In the genomic region with DNA sequence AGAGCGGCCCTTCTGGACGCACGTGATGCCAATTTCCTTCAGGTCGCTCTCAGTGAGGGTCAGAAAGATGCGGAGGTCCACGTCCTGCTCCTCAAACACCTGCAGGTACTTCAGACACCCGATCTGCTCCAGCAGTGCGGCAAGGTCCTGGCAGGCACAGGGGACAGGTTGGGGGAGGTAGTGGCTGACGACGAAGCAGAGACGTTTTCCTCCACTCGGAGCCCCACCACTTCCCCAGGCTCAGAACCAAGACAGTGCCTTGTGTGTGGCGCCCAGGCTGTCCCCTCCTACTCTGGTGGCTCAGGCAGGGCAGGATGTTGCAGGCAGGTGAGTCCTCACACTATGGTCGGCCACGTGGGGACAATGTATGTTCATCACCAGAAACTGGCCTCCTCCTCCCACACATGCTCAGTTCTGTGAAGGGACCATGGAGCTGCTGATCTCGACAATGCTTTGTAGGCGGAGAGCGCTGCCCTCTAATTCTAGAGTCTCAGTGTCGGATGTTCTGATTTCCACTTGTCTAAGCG, we compare ENCODE assay signal across 1 cellular context.
TF ChIP-seq lines count a peak whose summit lies in the region.

No MANE protein-coding gene starts in this region.

TF ChIP-seq in GM12878, 131 proteins besides CTCF, POLR2A, EP300 and RAD21:
- no peak for TF ChIP-seq STAT1 (conservative IDR thresholded peaks at IDR 0.05)
- no peak for TF ChIP-seq SUZ12 (IDR thresholded peaks at IDR 0.05; ENCODE audit: unreplicated experiment)
- TF ChIP-seq FOXK2 (IDR thresholded peaks at IDR 0.05): no peak
- TF ChIP-seq GATAD2B (conservative IDR thresholded peaks at IDR 0.05; ENCODE audit: low read depth): no peak
- TF ChIP-seq ZBTB4 (CRISPR knock-in tag; IDR thresholded peaks at IDR 0.05): no peak
- no peak for TF ChIP-seq SREBF2 (IDR thresholded peaks at IDR 0.05; ENCODE audit: low read length)
- no peak for TF ChIP-seq KLF5 (IDR thresholded peaks at IDR 0.05; ENCODE audit: partially characterized antibody)
- TF ChIP-seq, protein P1, sequence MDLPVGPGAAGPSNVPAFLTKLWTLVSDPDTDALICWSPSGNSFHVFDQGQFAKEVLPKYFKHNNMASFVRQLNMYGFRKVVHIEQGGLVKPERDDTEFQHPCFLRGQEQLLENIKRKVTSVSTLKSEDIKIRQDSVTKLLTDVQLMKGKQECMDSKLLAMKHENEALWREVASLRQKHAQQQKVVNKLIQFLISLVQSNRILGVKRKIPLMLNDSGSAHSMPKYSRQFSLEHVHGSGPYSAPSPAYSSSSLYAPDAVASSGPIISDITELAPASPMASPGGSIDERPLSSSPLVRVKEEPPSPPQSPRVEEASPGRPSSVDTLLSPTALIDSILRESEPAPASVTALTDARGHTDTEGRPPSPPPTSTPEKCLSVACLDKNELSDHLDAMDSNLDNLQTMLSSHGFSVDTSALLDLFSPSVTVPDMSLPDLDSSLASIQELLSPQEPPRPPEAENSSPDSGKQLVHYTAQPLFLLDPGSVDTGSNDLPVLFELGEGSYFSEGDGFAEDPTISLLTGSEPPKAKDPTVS (IDR thresholded peaks at IDR 0.05; ENCODE audit: low read depth, low read length): no peak
- TF ChIP-seq E4F1 (IDR thresholded peaks at IDR 0.05; ENCODE audit: borderline replicate concordance, partially characterized antibody): no peak
- no peak for TF ChIP-seq ATF7 (IDR thresholded peaks at IDR 0.05; ENCODE audit: low read depth)
- no peak for TF ChIP-seq IKZF2 (IDR thresholded peaks at IDR 0.05)
- TF ChIP-seq BHLHE40 (IDR thresholded peaks at IDR 0.05; ENCODE audit: borderline replicate concordance in 1 of 2, low read depth in 2 of 2, low read length in 1 of 2): no peak
- no peak for TF ChIP-seq MAX (IDR thresholded peaks at IDR 0.05; ENCODE audit: low read depth, low read length)
